18 cellular contexts compared by ENCODE assay signal in the genomic region with DNA sequence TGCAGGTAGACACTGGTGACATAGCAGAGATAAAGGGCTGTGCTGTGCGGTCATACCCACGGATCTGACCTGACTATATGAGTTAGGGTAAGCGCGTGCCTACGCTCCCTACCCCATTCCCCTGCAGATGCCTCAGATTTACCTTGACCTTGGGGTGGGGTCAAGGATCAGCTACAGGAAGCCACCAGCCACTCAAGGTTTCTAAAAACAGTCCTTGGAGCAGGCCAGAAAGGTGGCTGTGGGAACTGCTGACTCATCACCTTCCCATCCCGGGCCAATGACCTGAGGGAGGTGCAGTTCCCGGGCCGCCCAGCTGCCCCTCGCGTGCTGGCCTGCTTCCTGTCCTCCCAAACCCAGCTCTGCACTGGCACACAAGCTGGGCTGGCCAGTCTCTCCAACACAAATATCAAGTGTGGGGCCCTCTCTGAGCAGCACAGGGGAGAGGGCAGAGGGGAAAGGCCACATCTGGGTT. TPM values are rescaled to one million over a fixed set of nuclear protein-coding genes. Genes with fewer than 3 reads are reported as not detected.
DNase-seq lines count a peak whose midpoint lies in the region; FAIRE-seq and TF ChIP-seq lines count a peak whose summit lies in the region.
"Had no signal": no experiment of that assay in that cellular context is flagged by ENCODE, and none has a peak within 500 bp of the region (broad histone marks: within the 10 kb centered on the region; RNA-seq: fewer than 3 reads in every experiment).

No MANE protein-coding gene starts in this region.

- no peak for TF ChIP-seq POLR2A in GM12891 (IDR thresholded peaks at IDR 0.05; ENCODE audit: low read depth, low read length)

- H3K27me3 ChIP-seq in endodermal cell (ENCODE audit: control insufficient read depth, insufficient read depth, low read length, poor library complexity, severe bottlenecking) (no peaks in the 10 kb centered on the region), mucosa of rectum (ENCODE audit: control insufficient read depth in 2 of 2, insufficient read depth in 2 of 2, low read length in 2 of 2) (no peaks in the 10 kb centered on the region)

- peak overlapping the region; percentile 90 for H3K27ac Mint-ChIP-seq in endodermal cell
- H3K27ac Mint-ChIP-seq: activated naive CD4-positive, alpha-beta T cell treated with anti-CD3 and anti-CD28 coated beads, Interleukin-2, amount 50 U/mL, for 72 hours; CD4-positive, alpha-beta T cell; naive thymus-derived CD8-positive, alpha-beta T cell had no signal

- H3K4me1 ChIP-seq in endodermal cell (ENCODE audit: control insufficient read depth, insufficient read depth, low read length) (peaks cover 23% of the 10 kb centered on the region), mucosa of rectum (ENCODE audit: control insufficient read depth in 2 of 2, insufficient read depth in 2 of 2, low read length in 2 of 2) (peaks cover 58 to 64% of the 10 kb centered on the region in 2 donors)

- H3K4me1 Mint-ChIP-seq in endodermal cell, result peaks cover 77% of the 10 kb centered on the region

- H3K9me3 Mint-ChIP-seq in endodermal cell, result no peaks in the 10 kb centered on the region
- H3K9me3 Mint-ChIP-seq: activated naive CD4-positive, alpha-beta T cell treated with anti-CD3 and anti-CD28 coated beads, Interleukin-2, amount 50 U/mL, for 72 hours; CD4-positive, alpha-beta T cell; naive thymus-derived CD8-positive, alpha-beta T cell had no signal

- H3K36me3 Mint-ChIP-seq in endodermal cell (ENCODE audit: low read depth), result peaks cover 15% of the 10 kb centered on the region
- H3K36me3 Mint-ChIP-seq: activated naive CD4-positive, alpha-beta T cell treated with anti-CD3 and anti-CD28 coated beads, Interleukin-2, amount 50 U/mL, for 72 hours; naive thymus-derived CD8-positive, alpha-beta T cell had no signal

- H3K36me3 ChIP-seq in KOPT-K1 (ENCODE audit: insufficient read depth, low read length) (peaks cover 40% of the 10 kb centered on the region; the same call in 1 of the 2 replicates), endodermal cell (ENCODE audit: control insufficient read depth, insufficient read depth, low read length) (peaks cover 8% of the 10 kb centered on the region), mucosa of rectum (ENCODE audit: control insufficient read depth in 2 of 2, insufficient read depth in 2 of 2, low read length in 2 of 2) (peaks cover 0 to 2% of the 10 kb centered on the region in 2 donors)

- no peak for DNase-seq in endodermal cell
- no peak for DNase-seq in NCI-H2171 (lab: John Stamatoyannopoulos, UW)
- no peak for DNase-seq in GM12891 (ENCODE audit: insufficient read length, low spot score)
- DNase-seq in stimulated activated CD4-positive, alpha-beta T cell treated with anti-CD3 and anti-CD28 coated beads, Interleukin-2, amount 100 ng/mL, for 48 hours, result no peak
- no peak for DNase-seq in COLO668 (lab: John Stamatoyannopoulos, UW; ENCODE audit: unreplicated experiment)
- DNase-seq: activated CD4-positive, CD25-positive, alpha-beta regulatory T cell; activated CD8-positive, alpha-beta memory T cell treated with anti-CD3 and anti-CD28 coated beads for 24 hours; CD4-positive, alpha-beta T cell; naive thymus-derived CD8-positive, alpha-beta T cell; stimulated activated CD4-positive, alpha-beta T cell treated with anti-CD3 and anti-CD28 coated beads, Interleukin-4, amount 100 ng/mL, for 1 hour had no signal

- no peak overlapping the region for H3K4me3 Mint-ChIP-seq in endodermal cell
- H3K4me3 Mint-ChIP-seq: CD4-positive, alpha-beta T cell; naive thymus-derived CD8-positive, alpha-beta T cell had no signal

- H3K27me3 Mint-ChIP-seq in endodermal cell (ENCODE audit: insufficient read depth), result no peaks in the 10 kb centered on the region
- H3K27me3 Mint-ChIP-seq: CD4-positive, alpha-beta T cell; naive thymus-derived CD8-positive, alpha-beta T cell had no signal

- H3K9ac ChIP-seq in endodermal cell (ENCODE audit: extremely low read depth, low read length, poor library complexity, severe bottlenecking), result no peak overlapping the region
- no peak overlapping the region for H3K9ac ChIP-seq in mucosa of rectum (ENCODE audit: low read depth in 1 of 2, low read length in 2 of 2)

- H3K9me3 ChIP-seq in KOPT-K1 (ENCODE audit: insufficient read depth, low read length, poor library complexity, severe bottlenecking) (no peaks in the 10 kb centered on the region), endodermal cell (ENCODE audit: control insufficient read depth, low read length) (no peaks in the 10 kb centered on the region), mucosa of rectum (ENCODE audit: control insufficient read depth in 2 of 2, low read length in 2 of 2) (no peaks in the 10 kb centered on the region)

- H3K27ac ChIP-seq in C4-2B (peak overlapping the region; percentile 11), KOPT-K1 (ENCODE audit: low read depth, low read length, poor library complexity, severe bottlenecking) (peak overlapping the region; percentile 9), endodermal cell (ENCODE audit: low read depth, low read length) (no peak overlapping the region), mucosa of rectum (ENCODE audit: low read depth in 2 of 2, low read length in 2 of 2) (peak overlapping the region; percentile 91 to 93)

- no peak for FAIRE-seq in GM12891 (lab: Jason Lieb, UNC)
- FAIRE-seq: GM18507, HTR-8/SVneo had no signal

- no peak for TF ChIP-seq CTCF in C4-2B (conservative IDR thresholded peaks at IDR 0.05)
- TF ChIP-seq CTCF in endodermal cell (conservative IDR thresholded peaks at IDR 0.05), result no peak

- WGBS in endodermal cell (ENCODE audit: insufficient coverage in 1 of 2, insufficient read length in 1 of 2), 2 experiments, result 96 to 100% methylated on average over 1 to 10 of the region's 10 CpGs

- H3K4me3 ChIP-seq in endodermal cell (ENCODE audit: low read length), result no peak overlapping the region
- H3K4me3 ChIP-seq in mucosa of rectum (ENCODE audit: low read length in 2 of 2), result no peak overlapping the region
- H3K4me3 ChIP-seq: skin epidermis had no signal

TF ChIP-seq in GM12891, 5 proteins besides CTCF, POLR2A, EP300 and RAD21:
- TF ChIP-seq TAF1 (IDR thresholded peaks at IDR 0.05; ENCODE audit: low read depth, low read length), result no peak
- no peak for TF ChIP-seq PAX5 (IDR thresholded peaks at IDR 0.05; ENCODE audit: insufficient read depth, low read length, severe bottlenecking)
- no peak for TF ChIP-seq POLR2AphosphoS5 (IDR thresholded peaks at IDR 0.05; ENCODE audit: low read depth, low read length)
- TF ChIP-seq SPI1 (IDR thresholded peaks at IDR 0.05; ENCODE audit: low read depth, low read length), result no peak
- TF ChIP-seq POU2F2 (IDR thresholded peaks at IDR 0.05; ENCODE audit: low read depth, low read length), result no peak

RNA-seq across cellular contexts. Expression of gene KCNK5, which starts 23.0 kb away (rescaled TPM):
- total RNA-seq in endodermal cell, result 10 to 100 TPM; 29.8 to 32.2 TPM
- polyA plus RNA-seq in endodermal cell (2013, experiment 1 of 2), result 11.1 TPM
- polyA plus RNA-seq in endodermal cell (2013, experiment 2 of 2), result 11.0 TPM
- polyA plus RNA-seq in GM12891 (2012; ENCODE audit: low read depth, missing spikeins), result 4.7 TPM
- total RNA-seq: OCI-LY7 had no signal
- polyA plus RNA-seq: naive thymus-derived CD8-positive, alpha-beta T cell had no signal
